In the genomic region with DNA sequence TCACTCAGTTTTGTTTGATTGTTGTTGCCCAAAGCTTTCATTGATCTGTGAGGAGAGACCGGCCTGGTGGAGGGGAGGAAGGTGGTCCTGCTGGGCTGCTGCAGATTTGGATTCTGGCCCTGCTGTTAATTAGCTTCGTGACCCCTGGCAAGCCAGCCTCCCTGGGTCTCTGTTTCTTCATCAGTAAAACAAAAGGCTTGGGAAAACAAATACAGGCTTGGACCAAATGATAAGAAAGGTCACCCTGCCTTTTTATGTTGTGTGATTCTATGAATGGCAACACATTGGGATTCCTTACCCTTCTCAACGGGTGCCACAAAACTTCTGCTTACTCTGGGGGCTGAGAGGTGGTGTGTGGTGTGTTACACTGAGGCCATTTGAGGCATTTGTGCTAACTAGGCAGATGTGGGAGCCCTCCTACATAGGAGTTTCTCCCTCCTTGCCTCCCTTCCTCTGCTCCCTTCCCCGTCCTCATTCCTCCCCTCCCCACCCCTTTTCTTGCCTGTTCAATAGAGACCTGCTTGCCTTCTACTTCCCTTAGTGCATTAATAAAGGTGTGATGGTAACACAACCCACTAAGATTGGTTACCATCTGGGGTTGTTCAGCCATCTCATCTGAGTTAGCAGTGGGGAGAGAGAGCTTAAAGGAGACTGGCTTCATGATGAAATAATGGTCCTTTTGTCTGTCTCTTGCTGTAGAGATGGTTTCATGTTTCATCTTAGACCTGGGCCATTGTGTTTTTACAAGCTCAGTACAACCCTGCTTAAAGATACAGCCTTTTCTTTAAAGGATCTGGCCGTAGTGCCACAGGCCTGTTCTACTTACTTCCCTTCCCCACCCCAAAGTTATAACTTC, we compare ENCODE assay signal across 9 cellular contexts.
A peak's percentile ranks its signal among the peaks of the same experiment; 100 is the strongest.
DNase-seq lines count a peak whose midpoint lies in the region; ATAC-seq, FAIRE-seq and TF ChIP-seq lines count a peak whose summit lies in the region.
"Had no signal": no experiment of that assay in that cellular context is flagged by ENCODE, and none has a peak within 500 bp of the region (broad histone marks: within the 10 kb centered on the region; RNA-seq: fewer than 3 reads in every experiment).

No MANE protein-coding gene starts in this region.

- 81% methylated on average over 5 of the region's 5 CpGs for WGBS in A549 (ENCODE audit: missing lambda C conversion rate)

- CTCF ChIA-PET in A549 (lab: Yijun Ruan, JAX): interaction anchor here (0.6 to 2.1 kb wide), 5 partner anchors 9 to 143 kb away, joined by 3 to 7 read pairs (median 4); no protein-coding TSS in a partner anchor

- in situ Hi-C loops in KBM-7 (cut with MboI; ENCODE audit: low pct_unique_long_range_greater_than_20kb, low sequenced_read_pairs): no loop called here

- DNase-seq in A549 (ENCODE audit: low read depth in 1 of 2, low spot score in 1 of 2): no peak
- peak; percentile 5 for DNase-seq in KBM-7
- DNase-seq in dedifferentiated amniotic fluid mesenchymal stem cell (ENCODE audit: extremely low spot score): peak; percentile 23
- DNase-seq in left kidney (ENCODE audit: low read depth, low spot score): peak; percentile 72
- no peak for DNase-seq in NCI-H1048 (lab: John Stamatoyannopoulos, UW)
- no peak for DNase-seq in NOMO-1 treated with DMSO at 0.1 percent for 48 hours (lab: John Stamatoyannopoulos, UW; ENCODE audit: unreplicated experiment)
- no peak for DNase-seq in NCI-H1105 treated with DMSO at 0.1 percent for 48 hours (lab: John Stamatoyannopoulos, UW)
- no peak for DNase-seq in MV-4-11 (lab: John Stamatoyannopoulos, UW)
- DNase-seq: activated CD4-positive, alpha-beta T cell treated with anti-CD3 and anti-CD28 coated beads, Interleukin-2, amount 50 U/mL, for 48 hours had no signal

- TF ChIP-seq RAD21 in A549 (conservative IDR thresholded peaks at IDR 0.05 in 1 of 2, IDR thresholded peaks at IDR 0.05 in 1 of 2): no peak

- no peak for TF ChIP-seq EP300 in A549 (IDR thresholded peaks at IDR 0.05)

- H3K4me2 ChIP-seq in A549: peak overlapping the region; percentile 29; the same call in 2 of the 3 replicates

- FAIRE-seq in A549 (lab: Jason Lieb, UNC): no peak

- TF ChIP-seq CTCF in A549 (IDR thresholded peaks at IDR 0.05): no peak

- H3K27ac ChIP-seq in A549: peak overlapping the region in 1 of 2 experiments; percentile 69; a peak in 3 of 6 replicates

- H3K9me3 ChIP-seq in A549: no peaks in the 10 kb centered on the region

- peaks cover 29% of the 10 kb centered on the region for H3K4me1 ChIP-seq in A549

- TF ChIP-seq POLR2A in A549 (IDR thresholded peaks at IDR 0.05; ENCODE audit: low read length): no peak

- ATAC-seq in A549: peak in 1 of 2 experiments; percentile 54; a peak in 3 of 6 replicates

- POLR2A ChIA-PET in A549 (lab: Yijun Ruan, JAX): no interaction called here

- H3K4me3 ChIP-seq in A549: no peak overlapping the region

TF ChIP-seq in A549, 52 proteins besides CTCF, POLR2A, EP300 and RAD21:
- TF ChIP-seq PHF8 (IDR thresholded peaks at IDR 0.05; ENCODE audit: borderline replicate concordance, low read depth): no peak
- TF ChIP-seq CBX8 (IDR thresholded peaks at IDR 0.05): no peak
- TF ChIP-seq FOXS1 (CRISPR knock-in tag; IDR thresholded peaks at IDR 0.05): no peak
- no peak for TF ChIP-seq KDM1A (IDR thresholded peaks at IDR 0.05; ENCODE audit: low read depth)
- TF ChIP-seq, protein P1, sequence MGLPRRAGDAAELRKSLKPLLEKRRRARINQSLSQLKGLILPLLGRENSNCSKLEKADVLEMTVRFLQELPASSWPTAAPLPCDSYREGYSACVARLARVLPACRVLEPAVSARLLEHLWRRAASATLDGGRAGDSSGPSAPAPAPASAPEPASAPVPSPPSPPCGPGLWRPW (IDR thresholded peaks at IDR 0.05): no peak
- no peak for TF ChIP-seq HOXA7 (CRISPR knock-in tag; IDR thresholded peaks at IDR 0.05)
- TF ChIP-seq HEYL (CRISPR knock-in tag; IDR thresholded peaks at IDR 0.05): no peak
- no peak for TF ChIP-seq ESRRA (IDR thresholded peaks at IDR 0.05; ENCODE audit: borderline replicate concordance, low read length)
- TF ChIP-seq KDM5A (IDR thresholded peaks at IDR 0.05): no peak
- TF ChIP-seq, protein P2, sequence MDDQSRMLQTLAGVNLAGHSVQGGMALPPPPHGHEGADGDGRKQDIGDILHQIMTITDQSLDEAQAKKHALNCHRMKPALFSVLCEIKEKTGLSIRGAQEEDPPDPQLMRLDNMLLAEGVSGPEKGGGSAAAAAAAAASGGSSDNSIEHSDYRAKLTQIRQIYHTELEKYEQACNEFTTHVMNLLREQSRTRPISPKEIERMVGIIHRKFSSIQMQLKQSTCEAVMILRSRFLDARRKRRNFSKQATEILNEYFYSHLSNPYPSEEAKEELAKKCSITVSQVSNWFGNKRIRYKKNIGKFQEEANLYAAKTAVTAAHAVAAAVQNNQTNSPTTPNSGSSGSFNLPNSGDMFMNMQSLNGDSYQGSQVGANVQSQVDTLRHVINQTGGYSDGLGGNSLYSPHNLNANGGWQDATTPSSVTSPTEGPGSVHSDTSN (IDR thresholded peaks at IDR 0.05): no peak
- no peak for TF ChIP-seq FOSL2 (IDR thresholded peaks at IDR 0.05)
- TF ChIP-seq FOSL2 (CRISPR knock-in tag; IDR thresholded peaks at IDR 0.05): no peak
- no peak for TF ChIP-seq NR3C1 (IDR thresholded peaks at IDR 0.05)
- TF ChIP-seq CEBPB (IDR thresholded peaks at IDR 0.05): no peak
- TF ChIP-seq ZSCAN20 (CRISPR knock-in tag; IDR thresholded peaks at IDR 0.05): no peak
- no peak for TF ChIP-seq SREBF2 (IDR thresholded peaks at IDR 0.05)
- no peak for TF ChIP-seq RARB (CRISPR knock-in tag; IDR thresholded peaks at IDR 0.05)
- TF ChIP-seq HOXB5 (CRISPR knock-in tag; IDR thresholded peaks at IDR 0.05): no peak
- no peak for TF ChIP-seq ZFP36 (IDR thresholded peaks at IDR 0.05; ENCODE audit: borderline replicate concordance, partially characterized antibody)
- TF ChIP-seq EHMT2 (IDR thresholded peaks at IDR 0.05; ENCODE audit: low read depth): no peak
- TF ChIP-seq FOSB (CRISPR knock-in tag; IDR thresholded peaks at IDR 0.05): no peak

Comparison
In these comparisons a context has a peak if more than half of its experiments do, and no peak if none do; other contexts are left out.
1. DNase-seq: peak in KBM-7 (single experiment), dedifferentiated amniotic fluid mesenchymal stem cell (single experiment) and left kidney (single experiment); none in A549 (0 of 2), NCI-H1048 (single experiment), NOMO-1 treated with DMSO at 0.1 percent for 48 hours (single experiment), NCI-H1105 treated with DMSO at 0.1 percent for 48 hours (single experiment) and MV-4-11 (single experiment).